In the genomic region with DNA sequence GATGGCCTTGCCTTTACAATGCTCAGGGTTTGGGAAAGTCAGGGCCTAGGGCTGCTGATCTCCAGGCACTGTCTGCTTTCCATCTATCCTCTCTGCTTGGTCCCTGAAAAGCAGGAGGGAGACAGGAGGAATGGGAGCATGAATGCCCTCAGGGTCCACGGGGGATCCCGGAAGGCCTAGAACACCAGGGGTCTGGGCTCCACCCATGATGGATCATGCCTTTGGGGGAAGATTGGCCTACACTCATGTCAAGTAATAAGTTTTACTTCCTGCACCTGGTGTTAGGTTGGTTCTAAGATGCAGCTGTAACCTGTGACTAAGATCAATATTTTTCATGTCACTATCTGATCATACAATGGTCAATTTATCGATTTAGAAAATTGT, we compare ENCODE assay signal across 25 cellular contexts.
"Had no signal": no experiment of that assay in that cellular context is flagged by ENCODE, and none has a peak within 500 bp of the region (broad histone marks: within the 10 kb centered on the region; RNA-seq: fewer than 3 reads in every experiment).

No MANE protein-coding gene starts in this region.

- H3K9me3 ChIP-seq: Peyer's patch had no signal

- H3K27ac ChIP-seq: brain microvascular endothelial cell, Peyer's patch had no signal

- H3K4me1 ChIP-seq: Peyer's patch had no signal

- H3K4me3 ChIP-seq: Peyer's patch had no signal

- DNase-seq: activated CD4-positive, alpha-beta T cell treated with anti-CD3 and anti-CD28 coated beads for 48 hours; activated CD4-positive, alpha-beta T cell treated with anti-CD3 and anti-CD28 coated beads, Interleukin-2, amount 50 U/mL, for 4 hours; activated CD4-positive, CD25-positive, alpha-beta regulatory T cell treated with anti-CD3 and anti-CD28 coated beads, Interleukin-2, amount 50 U/mL, for 72 hours; activated CD8-positive, alpha-beta T cell treated with anti-CD3 and anti-CD28 coated beads, Interleukin-2, amount 10 ng/mL, durations not matched to agents 7 days and 5 days; activated gamma-delta T cell; activated naive CD4-positive, alpha-beta T cell treated with anti-CD3 and anti-CD28 coated beads for 36 hours; activated T-cell treated with anti-CD3 and anti-CD28 coated beads, Interleukin-2, amount 50 U/mL, for 4 hours; amygdala; brain microvascular endothelial cell; IMR-90; Kasumi-1; KBM-7; NCI-H1048; NCI-H1417; NCI-H1930; NCI-H2171; NCI-H2227 treated with DMSO at 0.1 percent for 48 hours; NCI-H446 treated with DMSO at 0.1 percent for 48 hours; NCI-H524 treated with DMSO at 0.1 percent for 48 hours; NCI-H82; Peyer's patch; SHP77 treated with DMSO at 0.1 percent for 48 hours had no signal

- H3K4me3 Mint-ChIP-seq: activated CD8-positive, alpha-beta T cell treated with anti-CD3 and anti-CD28 coated beads, Interleukin-2, amount 10 ng/mL, durations not matched to agents 7 days and 5 days; activated naive CD4-positive, alpha-beta T cell treated with anti-CD3 and anti-CD28 coated beads for 36 hours; activated naive CD8-positive, alpha-beta T cell; activated T-cell treated with anti-CD3 and anti-CD28 coated beads, Interleukin-2, amount 50 U/mL, for 4 hours; activated T-helper 17 cell treated with anti-CD3 and anti-CD28 coated beads, Interleukin-2, amount 50 U/mL, for 72 hours; T-helper 1 cell treated with Interleukin-12 subunit alpha and Interleukin-12 subunit beta and Interleukin-4 antibody, amounts not matched to agents 30 μg/mL and 1 μg/mL, for 36 hours had no signal

- H3K9me3 Mint-ChIP-seq: activated naive CD4-positive, alpha-beta T cell treated with anti-CD3 and anti-CD28 coated beads for 36 hours; activated T-cell treated with anti-CD3 and anti-CD28 coated beads, Interleukin-2, amount 50 U/mL, for 4 hours; activated T-helper 17 cell treated with anti-CD3 and anti-CD28 coated beads, Interleukin-2, amount 50 U/mL, for 72 hours; T-helper 1 cell treated with Interleukin-12 subunit alpha and Interleukin-12 subunit beta and Interleukin-4 antibody, amounts not matched to agents 30 μg/mL and 1 μg/mL, for 36 hours had no signal

- H3K27me3 ChIP-seq: brain microvascular endothelial cell, Peyer's patch had no signal

- H3K36me3 Mint-ChIP-seq: activated naive CD8-positive, alpha-beta T cell had no signal

- ATAC-seq: activated CD8-positive, alpha-beta T cell treated with anti-CD3 and anti-CD28 coated beads, Interleukin-2, amount 10 ng/mL, durations not matched to agents 7 days and 5 days; activated T-cell treated with anti-CD3 and anti-CD28 coated beads, Interleukin-2, amount 50 U/mL, for 4 hours; activated T-helper 17 cell treated with anti-CD3 and anti-CD28 coated beads, Interleukin-2, amount 50 U/mL, for 72 hours had no signal

- H3K27ac Mint-ChIP-seq: activated CD8-positive, alpha-beta T cell treated with anti-CD3 and anti-CD28 coated beads, Interleukin-2, amount 10 ng/mL, durations not matched to agents 7 days and 5 days; activated naive CD4-positive, alpha-beta T cell treated with anti-CD3 and anti-CD28 coated beads for 36 hours; activated naive CD8-positive, alpha-beta T cell; activated T-helper 17 cell treated with anti-CD3 and anti-CD28 coated beads, Interleukin-2, amount 50 U/mL, for 72 hours; T-helper 1 cell treated with Interleukin-12 subunit alpha and Interleukin-12 subunit beta and Interleukin-4 antibody, amounts not matched to agents 30 μg/mL and 1 μg/mL, for 36 hours had no signal

- H3K27me3 Mint-ChIP-seq: activated naive CD8-positive, alpha-beta T cell; activated T-helper 17 cell treated with anti-CD3 and anti-CD28 coated beads, Interleukin-2, amount 50 U/mL, for 72 hours had no signal

- H3K36me3 ChIP-seq: brain microvascular endothelial cell, Peyer's patch had no signal
